In the genomic region with DNA sequence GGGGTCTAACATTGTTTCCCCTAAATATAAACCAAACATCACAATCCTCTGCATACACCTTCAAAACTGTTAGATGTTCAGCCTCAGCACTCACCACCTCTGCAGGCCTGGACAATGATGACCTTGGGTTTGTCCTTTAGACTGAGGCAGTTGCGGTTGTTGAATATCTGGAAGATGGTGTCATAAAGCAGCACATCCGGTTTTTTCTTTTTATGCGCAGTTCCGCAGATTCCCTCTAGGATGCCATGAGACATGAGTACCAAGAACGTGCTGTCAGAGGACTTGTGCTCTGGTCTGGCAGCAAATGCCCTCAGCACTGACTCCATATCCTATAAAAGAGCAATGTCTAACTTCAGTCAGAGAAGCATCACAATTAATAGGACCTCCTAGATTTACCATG, we compare ENCODE assay signal across 11 cellular contexts. TPM values are rescaled to one million over a fixed set of nuclear protein-coding genes. Genes with fewer than 3 reads are reported as not detected.
DNase-seq lines count a peak whose midpoint lies in the region; ATAC-seq and TF ChIP-seq lines count a peak whose summit lies in the region.
"Had no signal": no experiment of that assay in that cellular context is flagged by ENCODE, and none has a peak within 500 bp of the region (broad histone marks: within the 10 kb centered on the region; RNA-seq: fewer than 3 reads in every experiment).

No MANE protein-coding gene starts in this region.

- no peak overlapping the region for H3K4me3 Mint-ChIP-seq in activated CD4-positive, alpha-beta T cell treated with anti-CD3 and anti-CD28 coated beads, Interleukin-2, amount 10 ng/mL, durations not matched to agents 24 days and 14 days
- H3K4me3 Mint-ChIP-seq: naive thymus-derived CD8-positive, alpha-beta T cell had no signal

- peaks cover 4% of the 10 kb centered on the region for H3K4me1 Mint-ChIP-seq in activated CD4-positive, alpha-beta T cell treated with anti-CD3 and anti-CD28 coated beads, Interleukin-2, amount 10 ng/mL, durations not matched to agents 24 days and 14 days

- DNase-seq in activated CD4-positive, alpha-beta T cell treated with anti-CD3 and anti-CD28 coated beads, Interleukin-2, amount 10 ng/mL, durations not matched to agents 24 days and 14 days: peak; percentile 57
- no peak for DNase-seq in activated CD4-positive, alpha-beta T cell treated with anti-CD3 and anti-CD28 coated beads for 4 hours
- DNase-seq in cardiac fibroblast (ENCODE audit: low read depth in 2 of 2) (peak in 1 of 2 donors; percentile 20), trophoblast cell (peak; percentile 49 to 71), substantia nigra (lab: John Stamatoyannopoulos, UW) (no peak), esophagus muscularis mucosa (ENCODE audit: extremely low spot score) (no peak), NCI-H1417 treated with DMSO at 0.1 percent for 48 hours (lab: John Stamatoyannopoulos, UW) (no peak)
- DNase-seq: NCI-H1092 treated with DMSO at 0.1 percent for 48 hours had no signal

- H3K27me3 ChIP-seq in trophoblast cell (ENCODE audit: insufficient read depth, low read length) (no peaks in the 10 kb centered on the region), esophagus muscularis mucosa (no peaks in the 10 kb centered on the region)
- H3K27me3 ChIP-seq: spleen had no signal

- no peak overlapping the region for H3K27ac Mint-ChIP-seq in activated CD4-positive, alpha-beta T cell treated with anti-CD3 and anti-CD28 coated beads, Interleukin-2, amount 10 ng/mL, durations not matched to agents 24 days and 14 days

- no peak overlapping the region for H4K91ac ChIP-seq in trophoblast cell (ENCODE audit: low read depth, low read length)

- no peaks in the 10 kb centered on the region for H3K79me1 ChIP-seq in trophoblast cell (ENCODE audit: low read length)

- no peak overlapping the region for H2AFZ ChIP-seq in trophoblast cell (ENCODE audit: insufficient read depth, low read length, poor library complexity)

- peaks cover 4% of the 10 kb centered on the region for H3K27me3 Mint-ChIP-seq in activated CD4-positive, alpha-beta T cell treated with anti-CD3 and anti-CD28 coated beads, Interleukin-2, amount 10 ng/mL, durations not matched to agents 24 days and 14 days
- H3K27me3 Mint-ChIP-seq: naive thymus-derived CD8-positive, alpha-beta T cell had no signal

- no peak overlapping the region for H3K9ac ChIP-seq in trophoblast cell (ENCODE audit: low read length)

- H3K23ac ChIP-seq in trophoblast cell (ENCODE audit: low read length): no peak overlapping the region

- no peaks in the 10 kb centered on the region for H3K79me2 ChIP-seq in trophoblast cell (ENCODE audit: control insufficient read depth, insufficient read depth, low read length, poor library complexity)

- no peak for TF ChIP-seq EP300 in esophagus muscularis mucosa (IDR thresholded peaks at IDR 0.05)

- H2BK12ac ChIP-seq in trophoblast cell (ENCODE audit: low read length): no peak overlapping the region

- H3K36me3 ChIP-seq in trophoblast cell (ENCODE audit: control insufficient read depth in 1 of 2, insufficient read depth in 2 of 2, low read length in 2 of 2): no peaks in the 10 kb centered on the region
- no peaks in the 10 kb centered on the region for H3K36me3 ChIP-seq in esophagus muscularis mucosa
- H3K36me3 ChIP-seq: spleen had no signal

- no peaks in the 10 kb centered on the region for H3K36me3 Mint-ChIP-seq in activated CD4-positive, alpha-beta T cell treated with anti-CD3 and anti-CD28 coated beads, Interleukin-2, amount 10 ng/mL, durations not matched to agents 24 days and 14 days (ENCODE audit: low read depth)
- H3K36me3 Mint-ChIP-seq: naive thymus-derived CD8-positive, alpha-beta T cell had no signal

- H3K4me1 ChIP-seq in trophoblast cell (ENCODE audit: control insufficient read depth in 1 of 2, insufficient read depth in 2 of 2, low read length in 2 of 2) (no peaks in the 10 kb centered on the region), esophagus muscularis mucosa (no peaks in the 10 kb centered on the region)

- intact Hi-C loops in activated CD4-positive, alpha-beta T cell treated with anti-CD3 and anti-CD28 coated beads, Interleukin-2, amount 10 ng/mL, durations not matched to agents 24 days and 14 days (cut with micrococcal nuclease): loop anchor here (2.0 kb wide), 1 partner anchor 391 kb away; no protein-coding TSS in a partner anchor
- intact Hi-C loops in esophagus muscularis mucosa (cut with DNase I): no loop called here

- no peaks in the 10 kb centered on the region for H3K9me3 Mint-ChIP-seq in activated CD4-positive, alpha-beta T cell treated with anti-CD3 and anti-CD28 coated beads, Interleukin-2, amount 10 ng/mL, durations not matched to agents 24 days and 14 days
- H3K9me3 Mint-ChIP-seq: naive thymus-derived CD8-positive, alpha-beta T cell had no signal

- no peak overlapping the region for H2BK5ac ChIP-seq in trophoblast cell (ENCODE audit: low read depth, low read length, poor library complexity)

- TF ChIP-seq POLR2A in esophagus muscularis mucosa (IDR thresholded peaks at IDR 0.05; ENCODE audit: low read depth): no peak

- no peak overlapping the region for H3K4me2 ChIP-seq in trophoblast cell (ENCODE audit: low read length)

- peak; percentile 46 for ATAC-seq in HG03354 (IDR thresholded peaks at IDR 0.05; ENCODE audit: poor library complexity, severe bottlenecking, unreplicated experiment)

- TF ChIP-seq CTCF in cardiac fibroblast (IDR thresholded peaks at IDR 0.05; ENCODE audit: low read depth, low read length): peak; percentile 19
- no peak for TF ChIP-seq CTCF in esophagus muscularis mucosa (IDR thresholded peaks at IDR 0.05)

- H3K27ac ChIP-seq in trophoblast cell (ENCODE audit: low read depth, low read length) (no peak overlapping the region), substantia nigra (ENCODE audit: low read depth, low read length, poor library complexity, severe bottlenecking) (no peak overlapping the region), esophagus muscularis mucosa (replicated peaks in 1 of 4) (no peak overlapping the region)
- H3K27ac ChIP-seq: spleen had no signal

- no peak overlapping the region for H2BK120ac ChIP-seq in trophoblast cell (ENCODE audit: insufficient read depth, low read length, poor library complexity)

- H3K14ac ChIP-seq in trophoblast cell (ENCODE audit: low read length): no peak overlapping the region

- WGBS in trophoblast cell (ENCODE audit: extremely low coverage, insufficient coverage, insufficient read length): no CpG with 5 or more reads among the region's 5 CpGs
- 90% methylated on average over 5 of the region's 5 CpGs for WGBS in esophagus muscularis mucosa

- no peak overlapping the region for H4K12ac ChIP-seq in trophoblast cell (ENCODE audit: low read depth, low read length)

- no peaks in the 10 kb centered on the region for H3K9me3 ChIP-seq in trophoblast cell (ENCODE audit: insufficient read depth, low read depth, low read length)
- H3K9me3 ChIP-seq in esophagus muscularis mucosa: no peaks in the 10 kb centered on the region
- H3K9me3 ChIP-seq: spleen had no signal

- no peak overlapping the region for H3K4me3 ChIP-seq in cardiac fibroblast (replicated peaks in 1 of 2; ENCODE audit: low read depth in 2 of 2, low read length in 2 of 2)
- H3K4me3 ChIP-seq in trophoblast cell (ENCODE audit: low read depth, low read length): no peak overlapping the region
- H3K4me3 ChIP-seq in esophagus muscularis mucosa: no peak overlapping the region
- H3K4me3 ChIP-seq: spleen had no signal

- H2AK5ac ChIP-seq in trophoblast cell (ENCODE audit: low read length): no peak overlapping the region

- H3K18ac ChIP-seq in trophoblast cell (ENCODE audit: low read length): no peak overlapping the region

- no peak overlapping the region for H4K8ac ChIP-seq in trophoblast cell (ENCODE audit: low read depth, low read length)

- no peak overlapping the region for H3K4ac ChIP-seq in trophoblast cell (ENCODE audit: low read depth, low read length)

RNA-seq across cellular contexts. Expression of a gene that starts 22.8 kb away (rescaled TPM):
- not detected in 2 replicates for total RNA-seq in activated CD4-positive, alpha-beta T cell treated with anti-CD3 and anti-CD28 coated beads, Interleukin-2, amount 10 ng/mL, durations not matched to agents 24 days and 14 days
- polyA plus RNA-seq in trophoblast cell (2013): 0.05 TPM in 1 of 2 replicates, not detected in the other
- under 1 TPM in 2 of 4 donors, not detected in 2; 0.50 to 0.57 TPM for total RNA-seq in esophagus muscularis mucosa
- total RNA-seq: naive thymus-derived CD8-positive, alpha-beta T cell had no signal
- polyA plus RNA-seq: naive thymus-derived CD8-positive, alpha-beta T cell had no signal

RNA-seq across cellular contexts. Expression of a gene that starts 31.8 kb away (rescaled TPM):
- total RNA-seq in activated CD4-positive, alpha-beta T cell treated with anti-CD3 and anti-CD28 coated beads, Interleukin-2, amount 10 ng/mL, durations not matched to agents 24 days and 14 days: 25.0 and 29.2 TPM in 2 replicates
- 9.5 and 10.1 TPM in 2 replicates for polyA plus RNA-seq in trophoblast cell (2013)
- 100 to 1,000 TPM in 1 of 4 donors, 10 to 100 TPM in 3; 21.3 to 107 (median 23.2) TPM for total RNA-seq in esophagus muscularis mucosa

RNA-seq across cellular contexts. Expression of a gene that starts 34.8 kb away (rescaled TPM):
- total RNA-seq in activated CD4-positive, alpha-beta T cell treated with anti-CD3 and anti-CD28 coated beads, Interleukin-2, amount 10 ng/mL, durations not matched to agents 24 days and 14 days: 18.7 and 21.6 TPM in 2 replicates
- polyA plus RNA-seq in trophoblast cell (2013): 0.18 TPM in 1 of 2 replicates, not detected in the other
- 10 to 100 TPM in 2 of 4 donors, 1 to 10 TPM in 2; 3.7 to 11.1 (median 8.0) TPM for total RNA-seq in esophagus muscularis mucosa

RNA-seq across cellular contexts. Expression of a gene that starts 45.0 kb away (rescaled TPM):
- 7.2 and 9.0 TPM in 2 replicates for total RNA-seq in activated CD4-positive, alpha-beta T cell treated with anti-CD3 and anti-CD28 coated beads, Interleukin-2, amount 10 ng/mL, durations not matched to agents 24 days and 14 days
- 1.4 TPM in 2 replicates for polyA plus RNA-seq in trophoblast cell (2013)
- total RNA-seq in esophagus muscularis mucosa: 1 to 10 TPM in 3 of 4 donors, not detected in 1; 2.5 to 9.4 (median 3.4) TPM

Comparison
In these comparisons a context has a peak if more than half of its experiments do, and no peak if none do; other contexts are left out.
1. DNase-seq: peak in activated CD4-positive, alpha-beta T cell treated with anti-CD3 and anti-CD28 coated beads, Interleukin-2, amount 10 ng/mL, durations not matched to agents 24 days and 14 days (single experiment) and trophoblast cell (2 of 2); none in activated CD4-positive, alpha-beta T cell treated with anti-CD3 and anti-CD28 coated beads for 4 hours (0 of 2), substantia nigra (0 of 49), esophagus muscularis mucosa (single experiment) and NCI-H1417 treated with DMSO at 0.1 percent for 48 hours (single experiment).